ENCODE assay signal across 8 cellular contexts in genomic region chr16:67967183-67967955, GRCh38. TPM values are rescaled to one million over a fixed set of nuclear protein-coding genes. Genes with fewer than 3 reads are reported as not detected.
DNase-seq lines count a peak whose midpoint lies in the region; ATAC-seq and TF ChIP-seq lines count a peak whose summit lies in the region.

No MANE protein-coding gene starts in this region.

- peak overlapping the region; percentile 93 for H3K27ac Mint-ChIP-seq in activated naive CD4-positive, alpha-beta T cell treated with anti-CD3 and anti-CD28 coated beads, Interleukin-2, amount 10 ng/mL, durations not matched to agents 7 days and 5 days

- H3K14ac ChIP-seq in IMR-90 (replicated peaks; ENCODE audit: low read depth, low read length), result peak overlapping the region; percentile 95

- H3K4ac ChIP-seq in IMR-90 (ENCODE audit: low read depth, low read length), result peak overlapping the region; percentile 99

- no peaks in the 10 kb centered on the region for H3K27me3 ChIP-seq in DND-41 (ENCODE audit: insufficient read depth, low read length, poor library complexity)
- H3K27me3 ChIP-seq in IMR-90 (ENCODE audit: control insufficient read depth, insufficient read depth, low read length), result no peaks in the 10 kb centered on the region
- H3K27me3 ChIP-seq in hepatocyte, result no peaks in the 10 kb centered on the region

- peak overlapping the region; percentile 78 to 96 for H4K8ac ChIP-seq in IMR-90 (ENCODE audit: low read depth in 2 of 2, low read length in 2 of 2)

- H2BK20ac ChIP-seq in IMR-90 (ENCODE audit: low read depth, low read length), result no peak overlapping the region; the same call in 1 of the 2 replicates

- intact Hi-C loops in IMR-90 (cut with micrococcal nuclease) (loop anchor here (10.0 kb wide), 1 partner anchor 257 kb away; no protein-coding TSS in a partner anchor), mucosa of descending colon (cut with DNase I, micrococcal nuclease) (no loop called here)

- TSS peak; percentile 32 for BruUV-seq in IMR-90 (replicated peaks; lab: Mats Ljungman, UMichigan)

- H3K9ac ChIP-seq in DND-41 (ENCODE audit: low read depth, low read length) (peak overlapping the region; percentile 81), IMR-90 (ENCODE audit: low read depth, low read length) (peak overlapping the region; percentile 100)

- peak overlapping the region; percentile 95 for H4K91ac ChIP-seq in IMR-90 (ENCODE audit: insufficient read depth, low read depth, low read length)

- H3K36me3 ChIP-seq in DND-41 (ENCODE audit: insufficient read depth, low read length) (peaks cover 13% of the 10 kb centered on the region; the same call in 1 of the 2 replicates), IMR-90 (ENCODE audit: control insufficient read depth, insufficient read depth, low read length) (peaks cover 22% of the 10 kb centered on the region), hepatocyte (replicated peaks; ENCODE audit: insufficient read depth, low read depth) (no peaks in the 10 kb centered on the region), mucosa of descending colon (ENCODE audit: low read depth) (no peaks in the 10 kb centered on the region)

- H2AK9ac ChIP-seq in IMR-90 (replicated peaks; ENCODE audit: low read depth, low read length, poor library complexity), result peak overlapping the region; percentile 100

- in situ Hi-C loops in IMR-90 (cut with MboI; ENCODE audit: low sequenced_read_pairs), result no loop called here

- ATAC-seq in DND-41 (ENCODE audit: insufficient read depth, low read depth), result 0 out of 3 replicates have a peak, but pooled peaks have one; percentile 0
- peak; percentile 1; the same call in 1 of the 2 replicates for ATAC-seq in IMR-90 (ENCODE audit: low read depth)
- no peak for ATAC-seq in HG03045 (IDR thresholded peaks at IDR 0.05; ENCODE audit: unreplicated experiment)
- no peak for ATAC-seq in mucosa of descending colon

- peak overlapping the region; percentile 83 for H3K4me2 ChIP-seq in DND-41 (ENCODE audit: insufficient read depth, low read length)
- H3K4me2 ChIP-seq in IMR-90 (ENCODE audit: low read depth, low read length), result peak overlapping the region; percentile 93
- peak overlapping the region; percentile 96 for H3K4me2 ChIP-seq in hepatocyte

- peaks cover 19 to 59% of the 10 kb centered on the region in 2 experiments for H3K79me1 ChIP-seq in IMR-90 (ENCODE audit: low read depth in 1 of 2, low read length in 2 of 2)

- POLR2A ChIA-PET in IMR-90 (lab: Charles Lee; ENCODE audit: unreplicated experiment), result no interaction called here

- H3K27ac ChIP-seq in DND-41 (ENCODE audit: low read length), result peak overlapping the region; percentile 55
- H3K27ac ChIP-seq in IMR-90 (ENCODE audit: insufficient read depth, low read length), result peak overlapping the region; percentile 99
- H3K27ac ChIP-seq in hepatocyte, result peak overlapping the region; percentile 95

- no peaks in the 10 kb centered on the region for H3K9me2 ChIP-seq in hepatocyte (replicated peaks; ENCODE audit: insufficient read depth)

- H3K56ac ChIP-seq in IMR-90 (ENCODE audit: extremely low read depth, insufficient read depth, low read length), result peak overlapping the region; percentile 85

- H3K4me3 ChIP-seq in DND-41 (ENCODE audit: low read depth in 1 of 2, low read length in 2 of 2) (peak overlapping the region; percentile 64 to 65), IMR-90 (ENCODE audit: insufficient read depth, low read depth, low read length) (peak overlapping the region; percentile 100), hepatocyte (peak overlapping the region; percentile 94), mucosa of descending colon (no peak overlapping the region)

- DNase-seq in DND-41, result peak; percentile 32
- DNase-seq in IMR-90, result no peak
- peak; percentile 48 for DNase-seq in activated naive CD4-positive, alpha-beta T cell treated with anti-CD3 and anti-CD28 coated beads, Interleukin-2, amount 10 ng/mL, durations not matched to agents 7 days and 5 days
- DNase-seq in hepatocyte (ENCODE audit: low spot score), result no peak
- peak; percentile 51 for DNase-seq in stimulated activated CD8-positive, alpha-beta memory T cell treated with anti-CD3 and anti-CD28 coated beads, Interleukin-4, amount 100 ng/mL, for 48 hours
- no peak for DNase-seq in NCI-H2227 treated with DMSO at 0.1 percent for 48 hours (lab: John Stamatoyannopoulos, UW)
- DNase-seq in mucosa of descending colon, result no peak

- peaks cover 5% of the 10 kb centered on the region for H3K36me3 Mint-ChIP-seq in activated naive CD4-positive, alpha-beta T cell treated with anti-CD3 and anti-CD28 coated beads, Interleukin-2, amount 10 ng/mL, durations not matched to agents 7 days and 5 days

- H3K23ac ChIP-seq in IMR-90 (ENCODE audit: low read depth, low read length), result peak overlapping the region; percentile 98

- peaks cover 37% of the 10 kb centered on the region for H3K9me1 ChIP-seq in IMR-90 (ENCODE audit: insufficient read depth, low read length)

- peak overlapping the region; percentile 100 for H3K4me3 Mint-ChIP-seq in activated naive CD4-positive, alpha-beta T cell treated with anti-CD3 and anti-CD28 coated beads, Interleukin-2, amount 10 ng/mL, durations not matched to agents 7 days and 5 days

- H3K4me1 ChIP-seq in DND-41 (ENCODE audit: insufficient read depth, low read length) (peaks cover 26% of the 10 kb centered on the region), IMR-90 (ENCODE audit: control insufficient read depth, insufficient read depth, low read length) (peaks cover 34% of the 10 kb centered on the region), hepatocyte (ENCODE audit: insufficient read depth) (peaks cover 24% of the 10 kb centered on the region), mucosa of descending colon (ENCODE audit: low read depth) (peaks cover 13% of the 10 kb centered on the region)

- H3K9me3 Mint-ChIP-seq in activated naive CD4-positive, alpha-beta T cell treated with anti-CD3 and anti-CD28 coated beads, Interleukin-2, amount 10 ng/mL, durations not matched to agents 7 days and 5 days, result no peaks in the 10 kb centered on the region

- dilution Hi-C loops in IMR-90 (cut with HindIII; ENCODE audit: low sequenced_read_pairs, unreplicated experiment), result no loop called here

- H2AFZ ChIP-seq in DND-41 (ENCODE audit: low read depth, low read length) (peak overlapping the region; percentile 82), IMR-90 (replicated peaks; ENCODE audit: low read length, poor library complexity) (peak overlapping the region; percentile 90), hepatocyte (peak overlapping the region; percentile 77)

- peak overlapping the region; percentile 92 for H2BK5ac ChIP-seq in IMR-90 (ENCODE audit: low read depth, low read length, poor library complexity, severe bottlenecking)

- H2AK5ac ChIP-seq in IMR-90 (ENCODE audit: low read depth, low read length), result peak overlapping the region; percentile 99

- peaks cover 35% of the 10 kb centered on the region for H3K4me1 Mint-ChIP-seq in activated naive CD4-positive, alpha-beta T cell treated with anti-CD3 and anti-CD28 coated beads, Interleukin-2, amount 10 ng/mL, durations not matched to agents 7 days and 5 days

- H2BK120ac ChIP-seq in IMR-90 (ENCODE audit: low read depth, low read length), result peak overlapping the region; percentile 81; the same call in 1 of the 2 replicates

- 0 out of 3 replicates have a peak overlapping the region, but pooled peaks have one; percentile 50 for H2BK15ac ChIP-seq in IMR-90 (ENCODE audit: low read depth, low read length)

- H3K27me3 Mint-ChIP-seq in activated naive CD4-positive, alpha-beta T cell treated with anti-CD3 and anti-CD28 coated beads, Interleukin-2, amount 10 ng/mL, durations not matched to agents 7 days and 5 days, result peaks cover 16% of the 10 kb centered on the region

- H3K79me2 ChIP-seq in DND-41 (ENCODE audit: insufficient read depth, low read length), result peaks cover 13% of the 10 kb centered on the region; the same call in 1 of the 2 replicates
- peaks cover 59% of the 10 kb centered on the region for H3K79me2 ChIP-seq in hepatocyte

- TF ChIP-seq CTCF in DND-41 (IDR thresholded peaks at IDR 0.05; ENCODE audit: borderline replicate concordance, extremely low read depth, low read length, poor library complexity, severe bottlenecking) (peak; percentile 38), IMR-90 (conservative IDR thresholded peaks at IDR 0.05; ENCODE audit: low read depth, low read length) (no peak), hepatocyte (IDR thresholded peaks at IDR 0.05; ENCODE audit: poor library complexity) (no peak), mucosa of descending colon (IDR thresholded peaks at IDR 0.05) (no peak)

- CTCF ChIA-PET in IMR-90 (lab: Yijun Ruan, JAX), result interaction anchor here (1.4 kb wide), 1 partner anchor 23 kb away, joined by 3 read pairs; no protein-coding TSS in a partner anchor
- CTCF ChIA-PET in activated naive CD4-positive, alpha-beta T cell treated with anti-CD3 and anti-CD28 coated beads, Interleukin-2, amount 10 ng/mL, durations not matched to agents 7 days and 5 days (lab: Charles Lee), result interaction anchor here (1.1 to 1.6 kb wide), 2 partner anchors 14 to 74 kb away, joined by 5 to 7 read pairs; partner anchors contain the start of gene DPEP3

- 0% methylated on average over 2 of the region's 18 CpGs; no CpG with 5 or more reads in 1 of the 2 experiments for WGBS in IMR-90 (ENCODE audit: extremely low coverage in 2 of 2, insufficient read length in 1 of 2), 2 experiments
- 21% methylated on average over 18 of the region's 18 CpGs for WGBS in hepatocyte (ENCODE audit: low lambda C conversion rate, missing lambda C conversion rate)

- peak overlapping the region; percentile 98 for H4K5ac ChIP-seq in IMR-90 (ENCODE audit: low read depth, low read length)

- H3K9me3 ChIP-seq in DND-41 (ENCODE audit: insufficient read depth, low read length, severe bottlenecking) (no peaks in the 10 kb centered on the region), IMR-90 (ENCODE audit: control insufficient read depth, insufficient read depth, low read length) (no peaks in the 10 kb centered on the region), hepatocyte (ENCODE audit: low read depth) (no peaks in the 10 kb centered on the region), mucosa of descending colon (no peaks in the 10 kb centered on the region)

- H3K18ac ChIP-seq in IMR-90 (ENCODE audit: low read depth, low read length), result peak overlapping the region; percentile 96

- H4K20me1 ChIP-seq in DND-41 (ENCODE audit: insufficient read depth, low read length) (peaks cover 19% of the 10 kb centered on the region), IMR-90 (ENCODE audit: insufficient read depth, low read length) (peaks cover 53% of the 10 kb centered on the region), hepatocyte (ENCODE audit: insufficient read depth, poor library complexity, severe bottlenecking) (peaks cover 40% of the 10 kb centered on the region)

- no peak for TF ChIP-seq RAD21 in IMR-90 (IDR thresholded peaks at IDR 0.05; ENCODE audit: low read length)

- peak; percentile 59 for TF ChIP-seq POLR2A in IMR-90 (IDR thresholded peaks at IDR 0.05; ENCODE audit: low read depth, low read length)

RNA-seq across cellular contexts. Expression of gene SLC12A4, which starts 1.1 kb away (rescaled TPM):
- total RNA-seq in IMR-90 (2012; rRNA removed), result 36.4 and 36.6 TPM in 2 replicates
- 114 and 132 TPM in 2 replicates for polyA plus RNA-seq in IMR-90 (2012; rRNA removed)
- polyA plus RNA-seq in IMR-90 (2012; cell fraction: cytosol; rRNA removed), result 47.5 and 51.1 TPM in 2 replicates
- polyA plus RNA-seq in IMR-90 (2012; cell fraction: nucleus; rRNA removed; ENCODE audit: low replicate concordance), result 281 and 488 TPM in 2 replicates
- 23.7 and 55.2 TPM in 2 replicates for total RNA-seq in hepatocyte
- 63.9 and 65.3 TPM in 2 replicates for polyA plus RNA-seq in hepatocyte
- 10 to 100 TPM in 2 of 3 donors, 1 to 10 TPM in 1; 4.0 to 68.5 (median 22.2) TPM for total RNA-seq in mucosa of descending colon

RNA-seq across cellular contexts. Expression of gene DPEP3, which starts 12.9 kb away (rescaled TPM):
- total RNA-seq in IMR-90 (2012; rRNA removed), result not detected in 2 replicates
- not detected in 2 replicates for polyA plus RNA-seq in IMR-90 (2012; rRNA removed)
- polyA plus RNA-seq in IMR-90 (2012; cell fraction: cytosol; rRNA removed), result not detected in 2 replicates
- not detected in 2 replicates for polyA plus RNA-seq in IMR-90 (2012; cell fraction: nucleus; rRNA removed; ENCODE audit: low replicate concordance)
- total RNA-seq in hepatocyte, result not detected in 2 replicates
- not detected in 2 replicates for polyA plus RNA-seq in hepatocyte
- not detected for total RNA-seq in mucosa of descending colon

RNA-seq across cellular contexts. Expression of gene LCAT, which starts 23.4 kb away (rescaled TPM):
- total RNA-seq in IMR-90 (2012; rRNA removed), result 1.4 and 1.7 TPM in 2 replicates
- polyA plus RNA-seq in IMR-90 (2012; rRNA removed), result 18.8 and 22.5 TPM in 2 replicates
- 6.5 and 10.4 TPM in 2 replicates for polyA plus RNA-seq in IMR-90 (2012; cell fraction: cytosol; rRNA removed)
- 143 and 421 TPM in 2 replicates for polyA plus RNA-seq in IMR-90 (2012; cell fraction: nucleus; rRNA removed; ENCODE audit: low replicate concordance)
- 15.6 and 19.8 TPM in 2 replicates for total RNA-seq in hepatocyte
- polyA plus RNA-seq in hepatocyte, result 44.6 and 47.3 TPM in 2 replicates
- 10 to 100 TPM in 1 of 3 donors, 1 to 10 TPM in 2; 2.2 to 20.3 (median 9.4) TPM for total RNA-seq in mucosa of descending colon

RNA-seq across cellular contexts. Expression of gene PSMB10, which starts 30.7 kb away (rescaled TPM):
- total RNA-seq in IMR-90 (2012; rRNA removed), result 25.6 and 28.7 TPM in 2 replicates
- polyA plus RNA-seq in IMR-90 (2012; rRNA removed), result 36.7 and 50.5 TPM in 2 replicates
- 69.8 and 71.1 TPM in 2 replicates for polyA plus RNA-seq in IMR-90 (2012; cell fraction: cytosol; rRNA removed)
- 27.2 and 55.0 TPM in 2 replicates for polyA plus RNA-seq in IMR-90 (2012; cell fraction: nucleus; rRNA removed; ENCODE audit: low replicate concordance)
- total RNA-seq in hepatocyte, result 13.7 and 27.8 TPM in 2 replicates
- polyA plus RNA-seq in hepatocyte, result 48.7 and 52.2 TPM in 2 replicates
- 100 to 1,000 TPM in 2 of 3 donors, 10 to 100 TPM in 1; 96.9 to 175 (median 139) TPM for total RNA-seq in mucosa of descending colon

RNA-seq across cellular contexts. Expression of gene DPEP2, which starts 31.9 kb away (rescaled TPM):
- total RNA-seq in IMR-90 (2012; rRNA removed) (not detected in 2 replicates), hepatocyte (not detected in 2 replicates), mucosa of descending colon (1 to 10 TPM; 1.5 to 2.8 (median 1.6) TPM)
- polyA plus RNA-seq in IMR-90 (2012; rRNA removed) (not detected in 2 replicates), hepatocyte (1.1 TPM in 1 of 2 replicates, not detected in the other)
- 0.13 TPM in 1 of 2 replicates, not detected in the other for polyA plus RNA-seq in IMR-90 (2012; cell fraction: cytosol; rRNA removed)
- polyA plus RNA-seq in IMR-90 (2012; cell fraction: nucleus; rRNA removed; ENCODE audit: low replicate concordance), result 0.02 and 0.08 TPM in 2 replicates

Comparison
In these comparisons a context has a peak if more than half of its experiments do, and no peak if none do; other contexts are left out.
1. ATAC-seq: peak in DND-41 (single experiment) and IMR-90 (single experiment); none in HG03045 (single experiment) and mucosa of descending colon (single experiment).
2. DNase-seq: peak in DND-41 (single experiment), activated naive CD4-positive, alpha-beta T cell treated with anti-CD3 and anti-CD28 coated beads, Interleukin-2, amount 10 ng/mL, durations not matched to agents 7 days and 5 days (single experiment) and stimulated activated CD8-positive, alpha-beta memory T cell treated with anti-CD3 and anti-CD28 coated beads, Interleukin-4, amount 100 ng/mL, for 48 hours (single experiment); none in IMR-90 (single experiment), hepatocyte (single experiment), NCI-H2227 treated with DMSO at 0.1 percent for 48 hours (single experiment) and mucosa of descending colon (0 of 3).
3. Peak in every context shown above with its lines, with median percentiles within 50 percentile points of each other: H2AFZ ChIP-seq, H3K27ac ChIP-seq and H3K4me2 ChIP-seq.